In the genomic region with DNA sequence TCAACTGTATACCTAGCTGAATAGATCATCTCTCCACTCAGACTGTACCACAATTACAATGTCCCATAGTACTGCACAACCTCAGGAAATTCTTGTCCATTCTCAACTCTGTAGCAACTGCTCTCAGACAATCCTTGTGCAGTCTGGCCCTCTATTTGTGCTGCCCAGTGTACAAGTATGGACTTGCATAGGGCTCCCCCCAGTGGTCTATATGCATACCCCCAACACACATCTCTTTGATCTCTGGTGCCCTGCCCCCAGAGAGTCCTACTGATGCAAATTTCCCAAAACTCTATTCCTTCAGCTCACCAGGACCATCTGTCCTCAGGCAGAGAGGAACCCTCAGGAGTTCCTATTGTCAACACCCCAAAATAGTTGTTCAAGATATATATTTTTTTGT, we compare ENCODE assay signal across 9 cellular contexts.
A peak's percentile ranks its signal among the peaks of the same experiment; 100 is the strongest.
DNase-seq lines count a peak whose midpoint lies in the region; ATAC-seq, FAIRE-seq and TF ChIP-seq lines count a peak whose summit lies in the region.
"Had no signal": no experiment of that assay in that cellular context is flagged by ENCODE, and none has a peak within 500 bp of the region (broad histone marks: within the 10 kb centered on the region; RNA-seq: fewer than 3 reads in every experiment).

No MANE protein-coding gene starts in this region.

- RAD21 ChIA-PET in GM12878 (lab: Charles Lee; ENCODE audit: unreplicated experiment) = no interaction called here

- no peaks in the 10 kb centered on the region for H3K27me3 Mint-ChIP-seq in stimulated activated naive B cell treated with anti-CD40 and anti-IgM and Interleukin-4, amounts not matched to agents 10 μg/mL and 1 μg/mL and 100 μg/mL, for 72 hours

- ATAC-seq in GM12878 (peak; percentile 93), left cardiac atrium (no peak)
- peak; percentile 64 to 69 for ATAC-seq in stimulated activated naive B cell treated with anti-CD40 and anti-IgM and Interleukin-4, amounts not matched to agents 10 μg/mL and 1 μg/mL and 100 μg/mL, for 72 hours (replicated peaks)

- no peak overlapping the region for H3K4me2 ChIP-seq in GM12878 (ENCODE audit: control insufficient read depth, insufficient read depth)
- H3K4me2 ChIP-seq in osteoblast (ENCODE audit: insufficient read depth, low read length) = no peak overlapping the region

- peak; percentile 11; the same call in 1 of the 2 replicates for TF ChIP-seq RAD21 in GM12878 (IDR thresholded peaks at IDR 0.05; ENCODE audit: insufficient read depth, low read depth, low read length)

- H2AFZ ChIP-seq in GM12878 (ENCODE audit: control insufficient read depth, low read depth, low read length) (no peak overlapping the region), osteoblast (ENCODE audit: low read length) (no peak overlapping the region)

- H3K4me1 Mint-ChIP-seq in stimulated activated naive B cell treated with anti-CD40 and anti-IgM and Interleukin-4, amounts not matched to agents 10 μg/mL and 1 μg/mL and 100 μg/mL, for 72 hours = no peaks in the 10 kb centered on the region

- FAIRE-seq in GM12878 (lab: Jason Lieb, UNC) = no peak
- FAIRE-seq: TTC549 had no signal

- H3K36me3 ChIP-seq in HAP-1 (replicated peaks) = no peaks in the 10 kb centered on the region
- no peaks in the 10 kb centered on the region for H3K36me3 ChIP-seq in GM12878 (ENCODE audit: control insufficient read depth in 2 of 2, insufficient read depth in 2 of 2, low read length in 1 of 2)
- H3K36me3 ChIP-seq in osteoblast (ENCODE audit: insufficient read depth, low read length) = no peaks in the 10 kb centered on the region

- no peaks in the 10 kb centered on the region for H3K36me3 Mint-ChIP-seq in stimulated activated naive B cell treated with anti-CD40 and anti-IgM and Interleukin-4, amounts not matched to agents 10 μg/mL and 1 μg/mL and 100 μg/mL, for 72 hours

- DNase-seq in NCI-H1436 (lab: John Stamatoyannopoulos, UW) (peak; percentile 60), NCI-H1436 treated with DMSO at 0.1 percent for 48 hours (lab: John Stamatoyannopoulos, UW) (no peak), HAP-1 (ENCODE audit: low spot score in 2 of 2) (peak; percentile 21 to 44), NCI-H1092 treated with DMSO at 0.1 percent for 48 hours (lab: John Stamatoyannopoulos, UW) (peak; percentile 34), GM12878 (ENCODE audit: low read depth, low spot score) (no peak), osteoblast (ENCODE audit: insufficient read length, low spot score, missing footprints) (no peak), left cardiac atrium (no peak)
- no peak for DNase-seq in stimulated activated naive B cell treated with anti-CD40 and anti-IgM and Interleukin-4, amounts not matched to agents 10 μg/mL and 1 μg/mL and 100 μg/mL, for 72 hours

- H3K79me2 ChIP-seq in GM12878 (ENCODE audit: control insufficient read depth, insufficient read depth, low read length) (no peaks in the 10 kb centered on the region), osteoblast (ENCODE audit: insufficient read depth, low read length) (no peaks in the 10 kb centered on the region)

- H3K4me3 Mint-ChIP-seq in stimulated activated naive B cell treated with anti-CD40 and anti-IgM and Interleukin-4, amounts not matched to agents 10 μg/mL and 1 μg/mL and 100 μg/mL, for 72 hours = no peak overlapping the region

- no TSS peak for BruUV-seq in GM12878 (replicated peaks; lab: Mats Ljungman, UMichigan)

- in situ Hi-C loops in HAP-1 (cut with MboI; ENCODE audit: low sequenced_read_pairs) = no loop called here
- in situ Hi-C loops in GM12878 (cut with MboI) = no loop called here

- no peak overlapping the region for H3K27ac Mint-ChIP-seq in stimulated activated naive B cell treated with anti-CD40 and anti-IgM and Interleukin-4, amounts not matched to agents 10 μg/mL and 1 μg/mL and 100 μg/mL, for 72 hours

- intact Hi-C loops in GM12878 (cut with micrococcal nuclease; ENCODE audit: unreplicated experiment) = no loop called here
- intact Hi-C loops in left cardiac atrium (cut with DNase I) = no loop called here

- TF ChIP-seq POLR2A in GM12878 (IDR thresholded peaks at IDR 0.05; ENCODE audit: low read depth, low read length) = no peak

- H3K27ac ChIP-seq in GM12878 (ENCODE audit: control insufficient read depth, insufficient read depth) (no peak overlapping the region), osteoblast (ENCODE audit: low read depth, low read length) (no peak overlapping the region)

- TF ChIP-seq CTCF in GM12878 (IDR thresholded peaks at IDR 0.05 in 2 of 3, conservative IDR thresholded peaks at IDR 0.05 in 1 of 3; ENCODE audit: control insufficient read depth in 2 of 3, extremely low read depth in 1 of 3, insufficient read depth in 1 of 3, low read depth in 3 of 3, low read length in 3 of 3) (peak; percentile 26 to 47 (median 44); a peak in 4 of 6 replicates), osteoblast (IDR thresholded peaks at IDR 0.05; ENCODE audit: extremely low read depth, low read depth, low read length) (no peak)

- no peaks in the 10 kb centered on the region for H3K4me1 ChIP-seq in HAP-1
- no peaks in the 10 kb centered on the region for H3K4me1 ChIP-seq in GM12878 (ENCODE audit: control insufficient read depth, insufficient read depth, low read length)
- H3K4me1 ChIP-seq in osteoblast (ENCODE audit: insufficient read depth, low read length) = no peaks in the 10 kb centered on the region

- H4K20me1 ChIP-seq in GM12878 (ENCODE audit: control insufficient read depth, insufficient read depth) (no peaks in the 10 kb centered on the region), osteoblast (ENCODE audit: insufficient read depth, low read length) (no peaks in the 10 kb centered on the region)

- H3K9ac ChIP-seq in GM12878 (ENCODE audit: control insufficient read depth, insufficient read depth, low read length) = no peak overlapping the region

- H3K27me3 ChIP-seq in HAP-1 (ENCODE audit: low read depth) = no peaks in the 10 kb centered on the region
- no peaks in the 10 kb centered on the region for H3K27me3 ChIP-seq in GM12878 (replicated peaks in 1 of 2; ENCODE audit: control insufficient read depth in 2 of 2, insufficient read depth in 2 of 2, low read length in 1 of 2)
- no peaks in the 10 kb centered on the region for H3K27me3 ChIP-seq in osteoblast (ENCODE audit: insufficient read depth, low read length)

- POLR2A ChIA-PET in GM12878 (lab: Charles Lee) = no interaction called here

- no peak for TF ChIP-seq EP300 in GM12878 (IDR thresholded peaks at IDR 0.05; ENCODE audit: borderline replicate concordance in 1 of 2, control insufficient read depth in 1 of 2, low read depth in 2 of 2, low read length in 2 of 2)

- CTCF ChIA-PET in GM12878 (lab: Yijun Ruan, JAX) = interaction anchor here (0.7 to 1.5 kb wide), 5 partner anchors 9 to 149 kb away, joined by 3 to 4 read pairs (median 4); no protein-coding TSS in a partner anchor

- no peaks in the 10 kb centered on the region for H3K9me3 Mint-ChIP-seq in stimulated activated naive B cell treated with anti-CD40 and anti-IgM and Interleukin-4, amounts not matched to agents 10 μg/mL and 1 μg/mL and 100 μg/mL, for 72 hours

- SMC1A ChIA-PET in GM12878 (lab: Charles Lee; ENCODE audit: uncharacterized antibody, unreplicated experiment) = no interaction called here

- H3K4me3 ChIP-seq in HAP-1 = no peak overlapping the region
- no peak overlapping the region for H3K4me3 ChIP-seq in GM12878
- H3K4me3 ChIP-seq in osteoblast (ENCODE audit: insufficient read depth, low read length) = no peak overlapping the region

- H3K9me3 ChIP-seq in HAP-1 (no peaks in the 10 kb centered on the region), GM12878 (replicated peaks; ENCODE audit: control insufficient read depth, insufficient read depth, low read length) (no peaks in the 10 kb centered on the region), osteoblast (ENCODE audit: low read depth, low read length) (no peaks in the 10 kb centered on the region)

TF ChIP-seq in GM12878, 131 proteins besides CTCF, POLR2A, EP300 and RAD21:
- TF ChIP-seq TCF7 (IDR thresholded peaks at IDR 0.05; ENCODE audit: borderline replicate concordance) = peak; percentile 79
- no peak for TF ChIP-seq MYC (IDR thresholded peaks at IDR 0.05; ENCODE audit: insufficient read depth, insufficient read length, insufficient replicate concordance, low read length, severe bottlenecking)
TF ChIP-seq in GM12878: peak in this region for 1.

Comparison
In these comparisons a context has a peak if more than half of its experiments do, and no peak if none do; other contexts are left out.
1. DNase-seq: peak in NCI-H1436 (single experiment), HAP-1 (2 of 2) and NCI-H1092 treated with DMSO at 0.1 percent for 48 hours (single experiment); none in NCI-H1436 treated with DMSO at 0.1 percent for 48 hours (single experiment), GM12878 (single experiment), stimulated activated naive B cell treated with anti-CD40 and anti-IgM and Interleukin-4, amounts not matched to agents 10 μg/mL and 1 μg/mL and 100 μg/mL, for 72 hours (single experiment), osteoblast (single experiment) and left cardiac atrium (single experiment).
2. ATAC-seq: peak in GM12878 (single experiment) and stimulated activated naive B cell treated with anti-CD40 and anti-IgM and Interleukin-4, amounts not matched to agents 10 μg/mL and 1 μg/mL and 100 μg/mL, for 72 hours (2 of 2); none in left cardiac atrium (0 of 2).